In the genomic region with DNA sequence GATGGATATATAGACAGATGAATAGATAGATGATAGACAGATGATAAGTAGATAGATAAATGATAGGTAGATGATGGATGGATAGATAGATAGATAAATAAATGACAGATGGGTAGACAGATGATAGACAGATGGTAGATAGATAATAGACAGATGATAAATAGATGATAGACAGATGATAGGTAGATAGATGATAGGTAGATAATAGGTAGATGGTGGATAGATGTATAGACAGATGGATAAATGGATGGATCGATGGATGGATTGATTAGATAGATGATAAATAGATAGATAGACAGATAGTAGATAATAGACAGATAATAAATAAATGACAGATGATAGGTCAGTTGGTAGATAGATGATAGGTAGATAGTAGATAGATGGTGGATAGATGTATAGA, we compare ENCODE assay signal across 2 cellular contexts.
TF ChIP-seq lines count a peak whose summit lies in the region.

No MANE protein-coding gene starts in this region.

TF ChIP-seq in WTC11, 78 proteins besides CTCF, POLR2A, EP300 and RAD21 (continued from another document):
- TF ChIP-seq ZNF317 (CRISPR knock-in tag; IDR thresholded peaks at IDR 0.05; ENCODE audit: borderline replicate concordance, low read depth) (peak; percentile 80), NFYB (CRISPR knock-in tag; conservative IDR thresholded peaks at IDR 0.05; ENCODE audit: low read depth) (no peak)

TF ChIP-seq in neural cell, 6 proteins besides CTCF, POLR2A, EP300 and RAD21 (continued from another document):
- TF ChIP-seq, protein P1, sequence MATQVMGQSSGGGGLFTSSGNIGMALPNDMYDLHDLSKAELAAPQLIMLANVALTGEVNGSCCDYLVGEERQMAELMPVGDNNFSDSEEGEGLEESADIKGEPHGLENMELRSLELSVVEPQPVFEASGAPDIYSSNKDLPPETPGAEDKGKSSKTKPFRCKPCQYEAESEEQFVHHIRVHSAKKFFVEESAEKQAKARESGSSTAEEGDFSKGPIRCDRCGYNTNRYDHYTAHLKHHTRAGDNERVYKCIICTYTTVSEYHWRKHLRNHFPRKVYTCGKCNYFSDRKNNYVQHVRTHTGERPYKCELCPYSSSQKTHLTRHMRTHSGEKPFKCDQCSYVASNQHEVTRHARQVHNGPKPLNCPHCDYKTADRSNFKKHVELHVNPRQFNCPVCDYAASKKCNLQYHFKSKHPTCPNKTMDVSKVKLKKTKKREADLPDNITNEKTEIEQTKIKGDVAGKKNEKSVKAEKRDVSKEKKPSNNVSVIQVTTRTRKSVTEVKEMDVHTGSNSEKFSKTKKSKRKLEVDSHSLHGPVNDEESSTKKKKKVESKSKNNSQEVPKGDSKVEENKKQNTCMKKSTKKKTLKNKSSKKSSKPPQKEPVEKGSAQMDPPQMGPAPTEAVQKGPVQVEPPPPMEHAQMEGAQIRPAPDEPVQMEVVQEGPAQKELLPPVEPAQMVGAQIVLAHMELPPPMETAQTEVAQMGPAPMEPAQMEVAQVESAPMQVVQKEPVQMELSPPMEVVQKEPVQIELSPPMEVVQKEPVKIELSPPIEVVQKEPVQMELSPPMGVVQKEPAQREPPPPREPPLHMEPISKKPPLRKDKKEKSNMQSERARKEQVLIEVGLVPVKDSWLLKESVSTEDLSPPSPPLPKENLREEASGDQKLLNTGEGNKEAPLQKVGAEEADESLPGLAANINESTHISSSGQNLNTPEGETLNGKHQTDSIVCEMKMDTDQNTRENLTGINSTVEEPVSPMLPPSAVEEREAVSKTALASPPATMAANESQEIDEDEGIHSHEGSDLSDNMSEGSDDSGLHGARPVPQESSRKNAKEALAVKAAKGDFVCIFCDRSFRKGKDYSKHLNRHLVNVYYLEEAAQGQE (IDR thresholded peaks at IDR 0.05; ENCODE audit: borderline replicate concordance), result no peak
- no peak for TF ChIP-seq TAF1 (IDR thresholded peaks at IDR 0.05; ENCODE audit: low read depth)
